ENCODE assay signal across 8 cellular contexts in the genomic region with DNA sequence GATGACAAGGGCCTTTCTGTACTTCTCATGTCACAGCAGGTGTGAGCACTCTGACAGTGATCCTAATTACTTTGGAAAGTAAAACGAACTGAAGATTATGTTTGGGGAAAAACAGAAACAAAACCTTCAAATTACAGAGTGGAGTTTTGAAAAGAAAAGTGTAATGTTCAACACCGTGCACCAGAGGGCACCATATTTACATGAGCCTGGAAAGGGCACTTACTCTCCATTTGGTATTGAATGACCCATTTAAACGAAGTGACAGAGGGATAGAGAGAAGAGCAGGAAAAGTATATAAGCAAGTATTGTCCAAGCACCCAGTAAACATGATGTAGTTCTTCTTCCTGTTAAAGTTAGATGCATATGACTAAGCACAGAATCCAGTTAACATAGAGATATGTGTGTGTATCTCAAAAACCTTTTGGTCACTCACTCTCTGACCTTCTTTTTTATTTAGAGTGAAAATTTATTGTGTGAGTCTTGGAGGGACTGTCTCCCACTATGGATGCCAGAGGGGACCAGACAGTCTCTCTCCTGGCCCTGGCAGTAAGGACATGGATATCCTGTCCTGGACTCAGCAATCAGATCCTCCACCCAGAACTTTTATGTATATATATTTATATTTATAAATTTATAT. TPM values are rescaled to one million over a fixed set of nuclear protein-coding genes. Genes with fewer than 3 reads are reported as not detected.
A peak's percentile ranks its signal among the peaks of the same experiment; 100 is the strongest.
DNase-seq lines count a peak whose midpoint lies in the region; TF ChIP-seq lines count a peak whose summit lies in the region.

No MANE protein-coding gene starts in this region.

- H3K4me1 ChIP-seq in esophagus squamous epithelium, result no peaks in the 10 kb centered on the region
- H3K4me1 ChIP-seq in ovary (ENCODE audit: insufficient read depth), result no peaks in the 10 kb centered on the region

- no peak for TF ChIP-seq POLR2A in esophagus squamous epithelium (IDR thresholded peaks at IDR 0.05)
- TF ChIP-seq POLR2A in ovary (IDR thresholded peaks at IDR 0.05), result no peak

- WGBS in esophagus squamous epithelium, 2 donors, result 1% methylated on average over 3 of the region's 3 CpGs
- WGBS in ovary, 3 donors, result 2 to 6% (median 5%) methylated on average over 3 of the region's 3 CpGs

- DNase-seq in NK-92 treated with Interleukin-12 subunit alpha and Interleukin-12 subunit beta, amount 100 ng/mL, for 24 hours (lab: John Stamatoyannopoulos, UW), result peak; percentile 14
- DNase-seq in NK-92 (lab: John Stamatoyannopoulos, UW; ENCODE audit: unreplicated experiment), result no peak
- peak; percentile 54 for DNase-seq in H4 (ENCODE audit: low spot score)
- DNase-seq in NCI-H146 treated with DMSO at 0.1 percent for 48 hours (lab: John Stamatoyannopoulos, UW; ENCODE audit: unreplicated experiment), result peak; percentile 43
- DNase-seq in SKM-1 treated with dmso at 0.1 percent for 144 hours (lab: John Stamatoyannopoulos, UW; ENCODE audit: unreplicated experiment), result peak; percentile 88
- no peak for DNase-seq in esophagus squamous epithelium (lab: John Stamatoyannopoulos, UW)
- DNase-seq in non-pigmented ciliary epithelial cell (ENCODE audit: low read depth), result peak; percentile 14
- DNase-seq in ovary, result no peak

- H3K36me3 ChIP-seq in esophagus squamous epithelium, result no peaks in the 10 kb centered on the region
- no peaks in the 10 kb centered on the region for H3K36me3 ChIP-seq in ovary

- no peak for TF ChIP-seq EP300 in ovary (IDR thresholded peaks at IDR 0.05)

- H3K4me3 ChIP-seq in esophagus squamous epithelium, result no peak overlapping the region
- no peak overlapping the region for H3K4me3 ChIP-seq in ovary

- H3K27me3 ChIP-seq in esophagus squamous epithelium (no peaks in the 10 kb centered on the region), ovary (no peaks in the 10 kb centered on the region)

- H3K9me3 ChIP-seq in esophagus squamous epithelium (no peaks in the 10 kb centered on the region), ovary (no peaks in the 10 kb centered on the region)

- TF ChIP-seq CTCF in esophagus squamous epithelium (IDR thresholded peaks at IDR 0.05), result peak in 5 of 6 experiments; percentile 31 to 71 (median 62)
- no peak for TF ChIP-seq CTCF in ovary (IDR thresholded peaks at IDR 0.05)

- H3K27ac ChIP-seq in esophagus squamous epithelium (no peak overlapping the region), ovary (no peak overlapping the region)

- intact Hi-C loops in esophagus squamous epithelium (cut with DNase I), result no loop called here
- intact Hi-C loops in ovary (cut with DNase I), result no loop called here

RNA-seq across cellular contexts. Expression of a gene that starts 3.8 kb away (rescaled TPM):
- total RNA-seq in H4 (2014; rRNA removed; shearing (Covaris generic)), result not detected in 2 replicates
- total RNA-seq in esophagus squamous epithelium (under 1 TPM in 2 of 4 donors, not detected in 2; 0.42 to 0.61 TPM), ovary (not detected)
- polyA plus RNA-seq in ovary, result not detected

RNA-seq across cellular contexts. Expression of a gene that starts 45.7 kb away (rescaled TPM):
- not detected in 2 replicates for total RNA-seq in H4 (2014; rRNA removed; shearing (Covaris generic))
- total RNA-seq in esophagus squamous epithelium (not detected), ovary (not detected)
- polyA plus RNA-seq in ovary, result under 1 TPM in 1 of 2 donors, not detected in 1; 0.58 TPM

RNA-seq across cellular contexts. Expression of a gene that starts 54.6 kb away (rescaled TPM):
- total RNA-seq in H4 (2014; rRNA removed; shearing (Covaris generic)), result 22.0 and 24.9 TPM in 2 replicates
- total RNA-seq in esophagus squamous epithelium (1,000 to 10,000 TPM in 3 of 4 donors, 100 to 1,000 TPM in 1; 597 to 1,638 (median 1,035) TPM), ovary (1,000 to 10,000 TPM in 5 of 7 donors, 100 to 1,000 TPM in 2; 605 to 1,338 (median 1,071) TPM)
- 100 to 1,000 TPM; 587 to 640 TPM for polyA plus RNA-seq in ovary

Comparison
In these comparisons a context has a peak if more than half of its experiments do, and no peak if none do; other contexts are left out.
1. DNase-seq: peak in NK-92 treated with Interleukin-12 subunit alpha and Interleukin-12 subunit beta, amount 100 ng/mL, for 24 hours (single experiment), H4 (single experiment), NCI-H146 treated with DMSO at 0.1 percent for 48 hours (single experiment), SKM-1 treated with dmso at 0.1 percent for 144 hours (single experiment) and non-pigmented ciliary epithelial cell (single experiment); none in NK-92 (single experiment), esophagus squamous epithelium (single experiment) and ovary (0 of 5).
2. CTCF ChIP-seq: peak in esophagus squamous epithelium (5 of 6); none in ovary (0 of 3).
3. RNA of a gene that starts 54.6 kb away (total RNA-seq): 605 to 1,338 TPM in ovary and 597 to 1,638 TPM in esophagus squamous epithelium; 22.0 to 24.9 TPM in H4; every median in the first group is over 10 times any median in the second.